Comparison of ENCODE assay signal across 1 cellular context in genomic region chr19:48872182-48872883, GRCh38.
TF ChIP-seq lines count a peak whose summit lies in the region.

PPP1R15A (plus strand) TSS chr19:48872421; CDS start chr19:48873234, 813 bp downstream.

TF ChIP-seq in WTC11, 78 proteins besides CTCF, POLR2A, EP300 and RAD21 (continued from another document):
- TF ChIP-seq AFF4 (CRISPR knock-in tag; IDR thresholded peaks at IDR 0.05; ENCODE audit: borderline replicate concordance) (peak; percentile 76; the same call in 1 of the 2 replicates), ZNF512 (CRISPR knock-in tag; IDR thresholded peaks at IDR 0.05; ENCODE audit: borderline replicate concordance) (no peak), FOXK1 (CRISPR knock-in tag; IDR thresholded peaks at IDR 0.05) (peak; percentile 76), CBFB (CRISPR knock-in tag; IDR thresholded peaks at IDR 0.05; ENCODE audit: low read depth) (no peak), ZNF396 (CRISPR knock-in tag; IDR thresholded peaks at IDR 0.05; ENCODE audit: borderline replicate concordance) (no peak), MAX (CRISPR knock-in tag; IDR thresholded peaks at IDR 0.05) (peak; percentile 63; the same call in 1 of the 2 replicates), SOX15 (CRISPR knock-in tag; IDR thresholded peaks at IDR 0.05) (no peak), ARID4B (CRISPR knock-in tag; IDR thresholded peaks at IDR 0.05; ENCODE audit: borderline replicate concordance) (peak; percentile 67; the same call in 1 of the 2 replicates), NR1H2 (CRISPR knock-in tag; IDR thresholded peaks at IDR 0.05) (0 out of 2 replicates have a peak, but pooled peaks have one; percentile 31), ZNF232 (CRISPR knock-in tag; IDR thresholded peaks at IDR 0.05) (no peak), ZBTB43 (CRISPR knock-in tag; IDR thresholded peaks at IDR 0.05) (0 out of 2 replicates have a peak, but pooled peaks have one; percentile 32), SMAD3 (CRISPR knock-in tag; IDR thresholded peaks at IDR 0.05; ENCODE audit: borderline replicate concordance) (0 out of 2 replicates have a peak, but pooled peaks have one; percentile 66), MYBL2 (CRISPR knock-in tag; IDR thresholded peaks at IDR 0.05) (peak; percentile 45; the same call in 1 of the 2 replicates), ZNF281 (CRISPR knock-in tag; IDR thresholded peaks at IDR 0.05) (no peak), ATF1 (CRISPR knock-in tag; IDR thresholded peaks at IDR 0.05) (no peak), ATF2 (CRISPR knock-in tag; IDR thresholded peaks at IDR 0.05; ENCODE audit: borderline replicate concordance, low read depth) (no peak), ZNF423 (CRISPR knock-in tag; IDR thresholded peaks at IDR 0.05) (no peak), ETV6 (CRISPR knock-in tag; IDR thresholded peaks at IDR 0.05) (peak; percentile 45; the same call in 1 of the 2 replicates), GRHL2 (CRISPR knock-in tag; IDR thresholded peaks at IDR 0.05; ENCODE audit: insufficient replicate concordance, severe bottlenecking) (no peak)
